In the genomic region with DNA sequence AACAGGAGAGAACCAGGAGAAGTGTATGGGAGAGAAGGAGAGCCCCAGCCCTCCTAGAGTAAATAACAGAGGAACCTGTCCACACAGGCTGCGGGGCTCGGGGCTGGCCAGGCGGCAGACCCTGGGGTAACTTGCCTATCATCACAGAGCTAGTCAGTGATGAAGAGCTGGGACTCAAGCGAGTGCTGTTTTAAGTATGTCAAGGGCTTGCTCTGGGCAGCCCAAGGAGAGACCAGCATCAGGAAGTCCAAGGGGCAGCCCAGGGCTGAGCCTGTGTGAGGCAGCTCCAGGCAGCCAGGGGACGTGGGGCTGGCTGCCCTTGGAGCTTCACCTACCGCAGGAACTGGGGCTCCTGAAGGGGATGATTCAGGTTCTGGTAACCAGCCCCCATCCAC, we compare ENCODE assay signal across 15 cellular contexts. TPM values are rescaled to one million over a fixed set of nuclear protein-coding genes. Genes with fewer than 3 reads are reported as not detected.
A peak's percentile ranks its signal among the peaks of the same experiment; 100 is the strongest.
DNase-seq lines count a peak whose midpoint lies in the region; ATAC-seq, FAIRE-seq and TF ChIP-seq lines count a peak whose summit lies in the region.
"Had no signal": no experiment of that assay in that cellular context is flagged by ENCODE, and none has a peak within 500 bp of the region (broad histone marks: within the 10 kb centered on the region; RNA-seq: fewer than 3 reads in every experiment).

No MANE protein-coding gene starts in this region.

- no peak for DNase-seq in heart left ventricle
- no peak for DNase-seq in cardiac septum (ENCODE audit: low spot score)
- no peak for DNase-seq in endothelial cell of umbilical vein (ENCODE audit: low read depth, low spot score)
- no peak for DNase-seq in mucosa of descending colon
- peak; percentile 45 to 47 for DNase-seq in thyroid gland
- DNase-seq in DMS114 treated with DMSO at 0.1 percent for 48 hours (lab: John Stamatoyannopoulos, UW; ENCODE audit: unreplicated experiment): no peak
- no peak for DNase-seq in urothelium cell line (ENCODE audit: low spot score)
- DNase-seq: C1 segment of cervical spinal cord, DMS153, Kasumi-1, NCI-H510A treated with DMSO at 0.1 percent for 48 hours had no signal

- H3K36me3 ChIP-seq in heart left ventricle (peaks cover 0 to 41% (median 6%) of the 10 kb centered on the region in 9 donors), endothelial cell of umbilical vein (ENCODE audit: control insufficient read depth in 2 of 2, extremely low read depth in 1 of 2, insufficient read depth in 2 of 2, low read length in 2 of 2) (peaks cover 32 to 49% of the 10 kb centered on the region in 2 experiments), mucosa of descending colon (ENCODE audit: low read depth) (no peaks in the 10 kb centered on the region), thyroid gland (no peaks in the 10 kb centered on the region)
- H3K36me3 ChIP-seq: HAP-1, Peyer's patch had no signal

- 78 to 90% (median 84%) methylated on average over 6 of the region's 6 CpGs for WGBS in heart left ventricle, 4 donors
- 48 to 64% methylated on average over 4 to 6 of the region's 6 CpGs for WGBS in thyroid gland, 2 donors

- BruUV-seq in endothelial cell of umbilical vein (replicated peaks; lab: Mats Ljungman, UMichigan): no TSS peak

- CTCF ChIA-PET in endothelial cell of umbilical vein (lab: Charles Lee): interaction anchor here (0.9 to 2.3 kb wide), 3 partner anchors 21 to 81 kb away, joined by 5 to 6 read pairs (median 6); no protein-coding TSS in a partner anchor

- intact Hi-C loops in heart left ventricle (cut with DNase I): loop anchor here in 1 of 10 donors (5.0 kb wide), 1 partner anchor 37 kb away; no protein-coding TSS in a partner anchor
- intact Hi-C loops in cardiac septum (cut with DNase I): no loop called here
- intact Hi-C loops in endothelial cell of umbilical vein (cut with micrococcal nuclease): no loop called here
- intact Hi-C loops in mucosa of descending colon (cut with DNase I, micrococcal nuclease): no loop called here
- intact Hi-C loops in thyroid gland (cut with DNase I): no loop called here

- H3K4me2 ChIP-seq in endothelial cell of umbilical vein (ENCODE audit: insufficient read depth, low read length): no peak overlapping the region

- peak overlapping the region; percentile 90 for H3K9ac ChIP-seq in endothelial cell of umbilical vein (replicated peaks; ENCODE audit: extremely low read depth, insufficient read depth, low read length)

- FAIRE-seq in endothelial cell of umbilical vein (lab: Jason Lieb, UNC) (no peak), urothelium cell line (lab: Jason Lieb, UNC) (no peak)

- H3K27me3 ChIP-seq in heart left ventricle (no peaks in the 10 kb centered on the region), endothelial cell of umbilical vein (ENCODE audit: control insufficient read depth in 2 of 2, insufficient read depth in 2 of 2, low read length in 2 of 2) (no peaks in the 10 kb centered on the region), thyroid gland (no peaks in the 10 kb centered on the region)
- H3K27me3 ChIP-seq: Peyer's patch had no signal

- H3K4me1 ChIP-seq in heart left ventricle (peaks cover 0 to 63% (median 24%) of the 10 kb centered on the region in 12 donors), endothelial cell of umbilical vein (ENCODE audit: control insufficient read depth, extremely low read depth, insufficient read depth, low read length) (peaks cover 89% of the 10 kb centered on the region), mucosa of descending colon (ENCODE audit: low read depth) (no peaks in the 10 kb centered on the region), thyroid gland (peaks cover 7 to 21% of the 10 kb centered on the region in 2 donors)
- H3K4me1 ChIP-seq: HAP-1, Peyer's patch had no signal

- ATAC-seq in heart left ventricle: no peak
- ATAC-seq in mucosa of descending colon: peak; percentile 27
- no peak for ATAC-seq in HG03139 (IDR thresholded peaks at IDR 0.05; ENCODE audit: unreplicated experiment)

- H3K4me3 ChIP-seq in heart left ventricle (peak overlapping the region in 2 of 12 donors; percentile 2 to 3), endothelial cell of umbilical vein (replicated peaks in 1 of 3; ENCODE audit: insufficient read depth in 1 of 3, low read depth in 1 of 3, low read length in 3 of 3) (no peak overlapping the region), mucosa of descending colon (no peak overlapping the region), thyroid gland (replicated peaks in 1 of 3) (no peak overlapping the region)
- H3K4me3 ChIP-seq: HAP-1, Peyer's patch had no signal

- H3K27ac ChIP-seq in heart left ventricle (peak overlapping the region in 11 of 12 donors; percentile 38 to 89 (median 79)), endothelial cell of umbilical vein (ENCODE audit: insufficient read depth, low read depth, low read length) (peak overlapping the region; percentile 100), thyroid gland (peak overlapping the region in 2 of 3 donors; percentile 52 to 57)
- H3K27ac ChIP-seq: 22Rv1, Peyer's patch had no signal

- H3K9me1 ChIP-seq in endothelial cell of umbilical vein (replicated peaks; ENCODE audit: control insufficient read depth, extremely low read depth, insufficient read depth, low read length): no peaks in the 10 kb centered on the region

- POLR2A ChIA-PET in endothelial cell of umbilical vein (lab: Charles Lee): interaction anchor here (0.9 to 3.1 kb wide), 2 partner anchors 10 to 57 kb away, joined by 6 to 13 read pairs; a partner anchor contains a TSS

- dilution Hi-C loops in endothelial cell of umbilical vein (cut with MboI; ENCODE audit: extremely low pct_ligation_motif_present, low sequenced_read_pairs): no loop called here

- H4K20me1 ChIP-seq in endothelial cell of umbilical vein (replicated peaks; ENCODE audit: control insufficient read depth, extremely low read depth, insufficient read depth, low read length): no peaks in the 10 kb centered on the region

- no peak for TF ChIP-seq POLR2A in heart left ventricle (IDR thresholded peaks at IDR 0.05)
- TF ChIP-seq POLR2A in endothelial cell of umbilical vein (IDR thresholded peaks at IDR 0.05; ENCODE audit: low read depth, low read length): no peak
- TF ChIP-seq POLR2A in thyroid gland (IDR thresholded peaks at IDR 0.05): no peak

- H3K79me2 ChIP-seq in endothelial cell of umbilical vein (ENCODE audit: control insufficient read depth, insufficient read depth, low read length): peaks cover 66% of the 10 kb centered on the region

- H3K9me3 ChIP-seq in heart left ventricle: no peaks in the 10 kb centered on the region
- no peaks in the 10 kb centered on the region for H3K9me3 ChIP-seq in endothelial cell of umbilical vein (replicated peaks; ENCODE audit: control insufficient read depth, insufficient read depth, low read length)
- H3K9me3 ChIP-seq in mucosa of descending colon: no peaks in the 10 kb centered on the region
- no peaks in the 10 kb centered on the region for H3K9me3 ChIP-seq in thyroid gland
- H3K9me3 ChIP-seq: HAP-1, Peyer's patch had no signal

- TF ChIP-seq CTCF in heart left ventricle (IDR thresholded peaks at IDR 0.05) (no peak), endothelial cell of umbilical vein (IDR thresholded peaks at IDR 0.05; ENCODE audit: extremely low read depth in 1 of 2, insufficient read depth in 1 of 2, low read depth in 1 of 2, low read length in 2 of 2) (no peak), mucosa of descending colon (IDR thresholded peaks at IDR 0.05) (no peak), thyroid gland (IDR thresholded peaks at IDR 0.05) (no peak)

- H2AFZ ChIP-seq in endothelial cell of umbilical vein (ENCODE audit: low read depth, low read length): no peak overlapping the region

TF ChIP-seq in endothelial cell of umbilical vein, 7 proteins besides CTCF, POLR2A, EP300 and RAD21:
- no peak for TF ChIP-seq GATA2 (IDR thresholded peaks at IDR 0.05; ENCODE audit: insufficient read depth, insufficient read length, low read depth, low read length)
- peak; percentile 8 for TF ChIP-seq POLR2AphosphoS5 (IDR thresholded peaks at IDR 0.05; ENCODE audit: insufficient read depth, low read depth, low read length)
- no peak for TF ChIP-seq MYC (IDR thresholded peaks at IDR 0.05; ENCODE audit: low read depth, low read length)
- no peak for TF ChIP-seq EZH2 (IDR thresholded peaks at IDR 0.05; ENCODE audit: borderline replicate concordance, low read depth, low read length, severe bottlenecking)

RNA-seq across cellular contexts. Expression of a gene that starts 10.0 kb away (rescaled TPM):
- total RNA-seq in heart left ventricle: 100 to 1,000 TPM; 187 to 503 (median 258) TPM
- 100 to 1,000 TPM; 125 to 215 TPM for polyA plus RNA-seq in heart left ventricle
- 350 TPM for total RNA-seq in cardiac septum
- total RNA-seq in endothelial cell of umbilical vein: 1,882 and 2,328 TPM in 2 replicates
- polyA plus RNA-seq in endothelial cell of umbilical vein: 1,041 and 1,132 TPM in 2 replicates
- polyA plus RNA-seq in endothelial cell of umbilical vein (2011; cell fraction: cytosol; rRNA removed): 1,164 and 1,406 TPM in 2 replicates
- polyA plus RNA-seq in endothelial cell of umbilical vein (2011; cell fraction: nucleus; rRNA removed): 1,241 and 1,484 TPM in 2 replicates
- polyA plus RNA-seq in endothelial cell of umbilical vein (2012): 546 and 824 TPM in 2 replicates
- polyA minus RNA-seq in endothelial cell of umbilical vein: 2,231 and 2,679 TPM in 2 replicates
- not detected for polyA minus RNA-seq in endothelial cell of umbilical vein (2011; cell fraction: cytosol; rRNA and poly(A)+ RNA removed)
- 1,538 and 1,756 TPM in 2 replicates for polyA minus RNA-seq in endothelial cell of umbilical vein (2011; cell fraction: nucleus; rRNA and poly(A)+ RNA removed)
- total RNA-seq in mucosa of descending colon: 10 to 100 TPM; 34.3 to 82.5 (median 72.9) TPM
- 100 to 1,000 TPM in 2 of 4 donors, 10 to 100 TPM in 2; 54.3 to 169 (median 98.5) TPM for total RNA-seq in thyroid gland

Comparison
In these comparisons a context has a peak if more than half of its experiments do, and no peak if none do; other contexts are left out.
1. DNase-seq: peak in thyroid gland (2 of 2); none in heart left ventricle (0 of 5), cardiac septum (single experiment), endothelial cell of umbilical vein (single experiment), mucosa of descending colon (0 of 3), DMS114 treated with DMSO at 0.1 percent for 48 hours (single experiment) and urothelium cell line (single experiment).
2. Peak in every context shown above with its lines, with median percentiles within 50 percentile points of each other: H3K27ac ChIP-seq.